Comparison of ENCODE assay signal across 1 cellular context in the genomic region with DNA sequence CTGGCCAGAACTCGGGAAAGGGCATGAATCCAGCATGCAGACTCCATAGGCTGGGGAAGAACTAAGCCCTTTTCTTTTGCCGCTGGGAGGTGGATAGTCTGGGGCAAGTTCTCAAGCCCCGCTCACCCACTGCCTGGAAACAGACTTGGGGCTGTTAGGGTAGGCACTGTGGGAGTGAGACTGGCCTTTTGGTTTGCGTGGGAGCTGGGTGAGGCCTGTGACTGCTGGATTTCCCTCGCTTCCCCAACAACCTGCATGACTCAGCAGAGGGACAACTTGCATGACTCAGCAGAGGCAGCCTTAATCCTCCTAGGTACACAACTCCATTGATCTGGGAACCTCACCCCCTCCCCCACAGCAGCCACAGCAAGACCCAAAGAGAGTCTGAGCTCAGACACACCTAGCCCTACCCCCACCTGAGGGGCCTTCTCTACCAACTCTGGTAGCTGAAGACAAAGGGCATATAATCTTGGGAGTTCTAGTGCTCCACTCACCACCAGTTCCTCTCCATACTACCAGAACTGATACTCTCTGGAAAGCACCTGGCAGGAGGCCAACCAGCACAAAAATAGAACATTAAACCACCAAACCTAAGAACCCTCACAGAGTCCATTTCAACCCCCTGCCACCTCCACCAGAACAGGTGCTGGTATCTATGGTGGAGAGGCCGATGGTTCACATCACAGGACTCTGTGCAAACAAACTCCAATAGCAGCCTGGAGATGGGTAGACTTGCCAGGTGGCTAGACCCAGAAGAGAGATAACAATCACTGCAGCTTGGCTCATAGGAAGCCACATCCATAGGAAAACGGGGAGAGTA.
TF ChIP-seq lines count a peak whose summit lies in the region.

No MANE protein-coding gene starts in this region.

TF ChIP-seq in GM12878, 131 proteins besides CTCF, POLR2A, EP300 and RAD21 (continued from another document and continues in another):
- TF ChIP-seq, protein P1, sequence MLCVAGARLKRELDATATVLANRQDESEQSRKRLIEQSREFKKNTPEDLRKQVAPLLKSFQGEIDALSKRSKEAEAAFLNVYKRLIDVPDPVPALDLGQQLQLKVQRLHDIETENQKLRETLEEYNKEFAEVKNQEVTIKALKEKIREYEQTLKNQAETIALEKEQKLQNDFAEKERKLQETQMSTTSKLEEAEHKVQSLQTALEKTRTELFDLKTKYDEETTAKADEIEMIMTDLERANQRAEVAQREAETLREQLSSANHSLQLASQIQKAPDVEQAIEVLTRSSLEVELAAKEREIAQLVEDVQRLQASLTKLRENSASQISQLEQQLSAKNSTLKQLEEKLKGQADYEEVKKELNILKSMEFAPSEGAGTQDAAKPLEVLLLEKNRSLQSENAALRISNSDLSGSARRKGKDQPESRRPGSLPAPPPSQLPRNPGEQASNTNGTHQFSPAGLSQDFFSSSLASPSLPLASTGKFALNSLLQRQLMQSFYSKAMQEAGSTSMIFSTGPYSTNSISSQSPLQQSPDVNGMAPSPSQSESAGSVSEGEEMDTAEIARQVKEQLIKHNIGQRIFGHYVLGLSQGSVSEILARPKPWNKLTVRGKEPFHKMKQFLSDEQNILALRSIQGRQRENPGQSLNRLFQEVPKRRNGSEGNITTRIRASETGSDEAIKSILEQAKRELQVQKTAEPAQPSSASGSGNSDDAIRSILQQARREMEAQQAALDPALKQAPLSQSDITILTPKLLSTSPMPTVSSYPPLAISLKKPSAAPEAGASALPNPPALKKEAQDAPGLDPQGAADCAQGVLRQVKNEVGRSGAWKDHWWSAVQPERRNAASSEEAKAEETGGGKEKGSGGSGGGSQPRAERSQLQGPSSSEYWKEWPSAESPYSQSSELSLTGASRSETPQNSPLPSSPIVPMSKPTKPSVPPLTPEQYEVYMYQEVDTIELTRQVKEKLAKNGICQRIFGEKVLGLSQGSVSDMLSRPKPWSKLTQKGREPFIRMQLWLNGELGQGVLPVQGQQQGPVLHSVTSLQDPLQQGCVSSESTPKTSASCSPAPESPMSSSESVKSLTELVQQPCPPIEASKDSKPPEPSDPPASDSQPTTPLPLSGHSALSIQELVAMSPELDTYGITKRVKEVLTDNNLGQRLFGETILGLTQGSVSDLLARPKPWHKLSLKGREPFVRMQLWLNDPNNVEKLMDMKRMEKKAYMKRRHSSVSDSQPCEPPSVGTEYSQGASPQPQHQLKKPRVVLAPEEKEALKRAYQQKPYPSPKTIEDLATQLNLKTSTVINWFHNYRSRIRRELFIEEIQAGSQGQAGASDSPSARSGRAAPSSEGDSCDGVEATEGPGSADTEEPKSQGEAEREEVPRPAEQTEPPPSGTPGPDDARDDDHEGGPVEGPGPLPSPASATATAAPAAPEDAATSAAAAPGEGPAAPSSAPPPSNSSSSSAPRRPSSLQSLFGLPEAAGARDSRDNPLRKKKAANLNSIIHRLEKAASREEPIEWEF (IDR thresholded peaks at IDR 0.05; ENCODE audit: insufficient replicate concordance, low read depth, low read length) = peak; percentile 15
- TF ChIP-seq, protein P2, sequence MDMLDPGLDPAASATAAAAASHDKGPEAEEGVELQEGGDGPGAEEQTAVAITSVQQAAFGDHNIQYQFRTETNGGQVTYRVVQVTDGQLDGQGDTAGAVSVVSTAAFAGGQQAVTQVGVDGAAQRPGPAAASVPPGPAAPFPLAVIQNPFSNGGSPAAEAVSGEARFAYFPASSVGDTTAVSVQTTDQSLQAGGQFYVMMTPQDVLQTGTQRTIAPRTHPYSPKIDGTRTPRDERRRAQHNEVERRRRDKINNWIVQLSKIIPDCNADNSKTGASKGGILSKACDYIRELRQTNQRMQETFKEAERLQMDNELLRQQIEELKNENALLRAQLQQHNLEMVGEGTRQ (IDR thresholded peaks at IDR 0.05; ENCODE audit: borderline replicate concordance, low read depth, low read length) = no peak
- TF ChIP-seq, protein P3, sequence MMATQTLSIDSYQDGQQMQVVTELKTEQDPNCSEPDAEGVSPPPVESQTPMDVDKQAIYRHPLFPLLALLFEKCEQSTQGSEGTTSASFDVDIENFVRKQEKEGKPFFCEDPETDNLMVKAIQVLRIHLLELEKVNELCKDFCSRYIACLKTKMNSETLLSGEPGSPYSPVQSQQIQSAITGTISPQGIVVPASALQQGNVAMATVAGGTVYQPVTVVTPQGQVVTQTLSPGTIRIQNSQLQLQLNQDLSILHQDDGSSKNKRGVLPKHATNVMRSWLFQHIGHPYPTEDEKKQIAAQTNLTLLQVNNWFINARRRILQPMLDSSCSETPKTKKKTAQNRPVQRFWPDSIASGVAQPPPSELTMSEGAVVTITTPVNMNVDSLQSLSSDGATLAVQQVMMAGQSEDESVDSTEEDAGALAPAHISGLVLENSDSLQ (IDR thresholded peaks at IDR 0.05) = no peak
- TF ChIP-seq EGR1 (IDR thresholded peaks at IDR 0.05; ENCODE audit: borderline replicate concordance in 1 of 2, low read depth in 2 of 2, low read length in 2 of 2) (peak in 1 of 2 experiments; percentile 37; a peak in 1 of 3 replicates), GATAD2B (conservative IDR thresholded peaks at IDR 0.05; ENCODE audit: low read depth) (peak; percentile 78), LARP7 (IDR thresholded peaks at IDR 0.05) (peak; percentile 62; the same call in 1 of the 2 replicates), NR2C2 (IDR thresholded peaks at IDR 0.05; ENCODE audit: borderline replicate concordance, control insufficient read depth, insufficient read length, low read depth) (no peak), NR2F1 (conservative IDR thresholded peaks at IDR 0.05) (0 out of 2 replicates have a peak, but pooled peaks have one; percentile 34), WRNIP1 (IDR thresholded peaks at IDR 0.05; ENCODE audit: borderline replicate concordance, low read depth, low read length) (no peak), JUNB (IDR thresholded peaks at IDR 0.05) (peak; percentile 58; the same call in 1 of the 2 replicates), CREB1 (IDR thresholded peaks at IDR 0.05; ENCODE audit: low read depth) (0 out of 2 replicates have a peak, but pooled peaks have one; percentile 30), YY1 (IDR thresholded peaks at IDR 0.05; ENCODE audit: low read depth, low read length) (0 out of 2 replicates have a peak, but pooled peaks have one; percentile 21), SMAD5 (IDR thresholded peaks at IDR 0.05; ENCODE audit: low read depth) (no peak), SREBF1 (IDR thresholded peaks at IDR 0.05; ENCODE audit: low read length) (no peak), ZBED1 (IDR thresholded peaks at IDR 0.05; ENCODE audit: borderline replicate concordance) (peak; percentile 54; the same call in 1 of the 2 replicates), RAD51 (IDR thresholded peaks at IDR 0.05) (no peak), SPI1 (IDR thresholded peaks at IDR 0.05; ENCODE audit: borderline replicate concordance, insufficient read depth, low read depth, low read length) (peak; percentile 77; the same call in 1 of the 2 replicates), CBX5 (IDR thresholded peaks at IDR 0.05; ENCODE audit: low read depth) (no peak), SRF (IDR thresholded peaks at IDR 0.05; ENCODE audit: low read depth in 2 of 2, low read length in 2 of 2) (0 out of 4 replicates have a peak, but pooled peaks of 1 of the 2 experiments have one; percentile 7), CBFB (IDR thresholded peaks at IDR 0.05; ENCODE audit: low read depth) (peak; percentile 32; the same call in 1 of the 2 replicates), JUND (IDR thresholded peaks at IDR 0.05; ENCODE audit: low read depth, low read length) (no peak), RFX5 (IDR thresholded peaks at IDR 0.05; ENCODE audit: low read depth, low read length) (no peak), NR2C1 (IDR thresholded peaks at IDR 0.05) (0 out of 2 replicates have a peak, but pooled peaks have one; percentile 5), PML (IDR thresholded peaks at IDR 0.05; ENCODE audit: low read length) (no peak)
- TF ChIP-seq, protein P4, sequence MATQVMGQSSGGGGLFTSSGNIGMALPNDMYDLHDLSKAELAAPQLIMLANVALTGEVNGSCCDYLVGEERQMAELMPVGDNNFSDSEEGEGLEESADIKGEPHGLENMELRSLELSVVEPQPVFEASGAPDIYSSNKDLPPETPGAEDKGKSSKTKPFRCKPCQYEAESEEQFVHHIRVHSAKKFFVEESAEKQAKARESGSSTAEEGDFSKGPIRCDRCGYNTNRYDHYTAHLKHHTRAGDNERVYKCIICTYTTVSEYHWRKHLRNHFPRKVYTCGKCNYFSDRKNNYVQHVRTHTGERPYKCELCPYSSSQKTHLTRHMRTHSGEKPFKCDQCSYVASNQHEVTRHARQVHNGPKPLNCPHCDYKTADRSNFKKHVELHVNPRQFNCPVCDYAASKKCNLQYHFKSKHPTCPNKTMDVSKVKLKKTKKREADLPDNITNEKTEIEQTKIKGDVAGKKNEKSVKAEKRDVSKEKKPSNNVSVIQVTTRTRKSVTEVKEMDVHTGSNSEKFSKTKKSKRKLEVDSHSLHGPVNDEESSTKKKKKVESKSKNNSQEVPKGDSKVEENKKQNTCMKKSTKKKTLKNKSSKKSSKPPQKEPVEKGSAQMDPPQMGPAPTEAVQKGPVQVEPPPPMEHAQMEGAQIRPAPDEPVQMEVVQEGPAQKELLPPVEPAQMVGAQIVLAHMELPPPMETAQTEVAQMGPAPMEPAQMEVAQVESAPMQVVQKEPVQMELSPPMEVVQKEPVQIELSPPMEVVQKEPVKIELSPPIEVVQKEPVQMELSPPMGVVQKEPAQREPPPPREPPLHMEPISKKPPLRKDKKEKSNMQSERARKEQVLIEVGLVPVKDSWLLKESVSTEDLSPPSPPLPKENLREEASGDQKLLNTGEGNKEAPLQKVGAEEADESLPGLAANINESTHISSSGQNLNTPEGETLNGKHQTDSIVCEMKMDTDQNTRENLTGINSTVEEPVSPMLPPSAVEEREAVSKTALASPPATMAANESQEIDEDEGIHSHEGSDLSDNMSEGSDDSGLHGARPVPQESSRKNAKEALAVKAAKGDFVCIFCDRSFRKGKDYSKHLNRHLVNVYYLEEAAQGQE (IDR thresholded peaks at IDR 0.05; ENCODE audit: low read depth, low read length) = no peak; the same call in 1 of the 2 replicates
- TF ChIP-seq, protein P5, sequence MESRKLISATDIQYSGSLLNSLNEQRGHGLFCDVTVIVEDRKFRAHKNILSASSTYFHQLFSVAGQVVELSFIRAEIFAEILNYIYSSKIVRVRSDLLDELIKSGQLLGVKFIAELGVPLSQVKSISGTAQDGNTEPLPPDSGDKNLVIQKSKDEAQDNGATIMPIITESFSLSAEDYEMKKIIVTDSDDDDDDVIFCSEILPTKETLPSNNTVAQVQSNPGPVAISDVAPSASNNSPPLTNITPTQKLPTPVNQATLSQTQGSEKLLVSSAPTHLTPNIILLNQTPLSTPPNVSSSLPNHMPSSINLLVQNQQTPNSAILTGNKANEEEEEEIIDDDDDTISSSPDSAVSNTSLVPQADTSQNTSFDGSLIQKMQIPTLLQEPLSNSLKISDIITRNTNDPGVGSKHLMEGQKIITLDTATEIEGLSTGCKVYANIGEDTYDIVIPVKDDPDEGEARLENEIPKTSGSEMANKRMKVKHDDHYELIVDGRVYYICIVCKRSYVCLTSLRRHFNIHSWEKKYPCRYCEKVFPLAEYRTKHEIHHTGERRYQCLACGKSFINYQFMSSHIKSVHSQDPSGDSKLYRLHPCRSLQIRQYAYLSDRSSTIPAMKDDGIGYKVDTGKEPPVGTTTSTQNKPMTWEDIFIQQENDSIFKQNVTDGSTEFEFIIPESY (IDR thresholded peaks at IDR 0.05) = no peak
- TF ChIP-seq, protein P6, sequence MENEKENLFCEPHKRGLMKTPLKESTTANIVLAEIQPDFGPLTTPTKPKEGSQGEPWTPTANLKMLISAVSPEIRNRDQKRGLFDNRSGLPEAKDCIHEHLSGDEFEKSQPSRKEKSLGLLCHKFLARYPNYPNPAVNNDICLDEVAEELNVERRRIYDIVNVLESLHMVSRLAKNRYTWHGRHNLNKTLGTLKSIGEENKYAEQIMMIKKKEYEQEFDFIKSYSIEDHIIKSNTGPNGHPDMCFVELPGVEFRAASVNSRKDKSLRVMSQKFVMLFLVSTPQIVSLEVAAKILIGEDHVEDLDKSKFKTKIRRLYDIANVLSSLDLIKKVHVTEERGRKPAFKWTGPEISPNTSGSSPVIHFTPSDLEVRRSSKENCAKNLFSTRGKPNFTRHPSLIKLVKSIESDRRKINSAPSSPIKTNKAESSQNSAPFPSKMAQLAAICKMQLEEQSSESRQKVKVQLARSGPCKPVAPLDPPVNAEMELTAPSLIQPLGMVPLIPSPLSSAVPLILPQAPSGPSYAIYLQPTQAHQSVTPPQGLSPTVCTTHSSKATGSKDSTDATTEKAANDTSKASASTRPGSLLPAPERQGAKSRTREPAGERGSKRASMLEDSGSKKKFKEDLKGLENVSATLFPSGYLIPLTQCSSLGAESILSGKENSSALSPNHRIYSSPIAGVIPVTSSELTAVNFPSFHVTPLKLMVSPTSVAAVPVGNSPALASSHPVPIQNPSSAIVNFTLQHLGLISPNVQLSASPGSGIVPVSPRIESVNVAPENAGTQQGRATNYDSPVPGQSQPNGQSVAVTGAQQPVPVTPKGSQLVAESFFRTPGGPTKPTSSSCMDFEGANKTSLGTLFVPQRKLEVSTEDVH (IDR thresholded peaks at IDR 0.05; ENCODE audit: low read depth, partially characterized antibody) = no peak
- TF ChIP-seq, protein P7, sequence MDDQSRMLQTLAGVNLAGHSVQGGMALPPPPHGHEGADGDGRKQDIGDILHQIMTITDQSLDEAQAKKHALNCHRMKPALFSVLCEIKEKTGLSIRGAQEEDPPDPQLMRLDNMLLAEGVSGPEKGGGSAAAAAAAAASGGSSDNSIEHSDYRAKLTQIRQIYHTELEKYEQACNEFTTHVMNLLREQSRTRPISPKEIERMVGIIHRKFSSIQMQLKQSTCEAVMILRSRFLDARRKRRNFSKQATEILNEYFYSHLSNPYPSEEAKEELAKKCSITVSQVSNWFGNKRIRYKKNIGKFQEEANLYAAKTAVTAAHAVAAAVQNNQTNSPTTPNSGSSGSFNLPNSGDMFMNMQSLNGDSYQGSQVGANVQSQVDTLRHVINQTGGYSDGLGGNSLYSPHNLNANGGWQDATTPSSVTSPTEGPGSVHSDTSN (IDR thresholded peaks at IDR 0.05; ENCODE audit: insufficient replicate concordance, low read depth, low read length) = no peak
- TF ChIP-seq, protein P8, sequence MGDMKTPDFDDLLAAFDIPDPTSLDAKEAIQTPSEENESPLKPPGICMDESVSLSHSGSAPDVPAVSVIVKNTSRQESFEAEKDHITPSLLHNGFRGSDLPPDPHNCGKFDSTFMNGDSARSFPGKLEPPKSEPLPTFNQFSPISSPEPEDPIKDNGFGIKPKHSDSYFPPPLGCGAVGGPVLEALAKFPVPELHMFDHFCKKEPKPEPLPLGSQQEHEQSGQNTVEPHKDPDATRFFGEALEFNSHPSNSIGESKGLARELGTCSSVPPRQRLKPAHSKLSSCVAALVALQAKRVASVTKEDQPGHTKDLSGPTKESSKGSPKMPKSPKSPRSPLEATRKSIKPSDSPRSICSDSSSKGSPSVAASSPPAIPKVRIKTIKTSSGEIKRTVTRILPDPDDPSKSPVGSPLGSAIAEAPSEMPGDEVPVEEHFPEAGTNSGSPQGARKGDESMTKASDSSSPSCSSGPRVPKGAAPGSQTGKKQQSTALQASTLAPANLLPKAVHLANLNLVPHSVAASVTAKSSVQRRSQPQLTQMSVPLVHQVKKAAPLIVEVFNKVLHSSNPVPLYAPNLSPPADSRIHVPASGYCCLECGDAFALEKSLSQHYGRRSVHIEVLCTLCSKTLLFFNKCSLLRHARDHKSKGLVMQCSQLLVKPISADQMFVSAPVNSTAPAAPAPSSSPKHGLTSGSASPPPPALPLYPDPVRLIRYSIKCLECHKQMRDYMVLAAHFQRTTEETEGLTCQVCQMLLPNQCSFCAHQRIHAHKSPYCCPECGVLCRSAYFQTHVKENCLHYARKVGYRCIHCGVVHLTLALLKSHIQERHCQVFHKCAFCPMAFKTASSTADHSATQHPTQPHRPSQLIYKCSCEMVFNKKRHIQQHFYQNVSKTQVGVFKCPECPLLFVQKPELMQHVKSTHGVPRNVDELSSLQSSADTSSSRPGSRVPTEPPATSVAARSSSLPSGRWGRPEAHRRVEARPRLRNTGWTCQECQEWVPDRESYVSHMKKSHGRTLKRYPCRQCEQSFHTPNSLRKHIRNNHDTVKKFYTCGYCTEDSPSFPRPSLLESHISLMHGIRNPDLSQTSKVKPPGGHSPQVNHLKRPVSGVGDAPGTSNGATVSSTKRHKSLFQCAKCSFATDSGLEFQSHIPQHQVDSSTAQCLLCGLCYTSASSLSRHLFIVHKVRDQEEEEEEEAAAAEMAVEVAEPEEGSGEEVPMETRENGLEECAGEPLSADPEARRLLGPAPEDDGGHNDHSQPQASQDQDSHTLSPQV (IDR thresholded peaks at IDR 0.05) = no peak
